Comparison of ENCODE assay signal across 8 cellular contexts in genomic region chr5:61334224-61335196, GRCh38. TPM values are rescaled to one million over a fixed set of nuclear protein-coding genes. Genes with fewer than 3 reads are reported as not detected.
A peak's percentile ranks its signal among the peaks of the same experiment; 100 is the strongest.
DNase-seq lines count a peak whose midpoint lies in the region; ATAC-seq and TF ChIP-seq lines count a peak whose summit lies in the region.

No MANE protein-coding gene starts in this region.

- intact Hi-C loops in Caco-2 (cut with micrococcal nuclease; ENCODE audit: unreplicated experiment) (loop anchor here (1.0 to 10.0 kb wide), 3 partner anchors 324 to 660 kb away; no protein-coding TSS in a partner anchor), sciatic nerve (cut with DNase I) (loop anchor here (10.0 kb wide), 3 partner anchors 60 to 320 kb away; partner anchors contain the start of gene SMIM15)

- TSS peak; percentile 36 for BruUV-seq in Caco-2 (replicated peaks; lab: Mats Ljungman, UMichigan)

- H3K27me3 Mint-ChIP-seq in Caco-2 (ENCODE audit: insufficient read depth, unreplicated experiment) = no peaks in the 10 kb centered on the region
- no peaks in the 10 kb centered on the region for H3K27me3 Mint-ChIP-seq in effector memory CD8-positive, alpha-beta T cell
- H3K27me3 Mint-ChIP-seq in natural killer cell treated with Interleukin-12 subunit alpha and Interleukin-12 subunit beta and Interleukin-15 and Interleukin-18, amount 100 ng/mL, for 72 hours = peaks cover 0 to 8% of the 10 kb centered on the region in 2 donors

- no peak for DNase-seq in Caco-2
- DNase-seq in NCI-H69 (lab: John Stamatoyannopoulos, UW) = peak; percentile 43
- DNase-seq in effector memory CD8-positive, alpha-beta T cell = no peak
- DNase-seq in natural killer cell treated with Interleukin-12 subunit alpha and Interleukin-12 subunit beta and Interleukin-15 and Interleukin-18, amount 100 ng/mL, for 72 hours (ENCODE audit: low spot score) = no peak
- DNase-seq in sciatic nerve (ENCODE audit: low spot score) = no peak
- DNase-seq in stimulated activated CD4-positive, alpha-beta T cell treated with anti-CD3 and anti-CD28 coated beads, Interleukin-12 subunit alpha, Interleukin-12 subunit beta, amount 100 ng/mL, for 4 hours = no peak

- H3K4me3 ChIP-seq in Caco-2 (ENCODE audit: low read depth, low read length) = peak overlapping the region; percentile 82

- H3K27ac Mint-ChIP-seq in Caco-2 (ENCODE audit: unreplicated experiment) = peak overlapping the region; percentile 46
- peak overlapping the region; percentile 30 to 59 for H3K27ac Mint-ChIP-seq in effector memory CD8-positive, alpha-beta T cell
- H3K27ac Mint-ChIP-seq in natural killer cell treated with Interleukin-12 subunit alpha and Interleukin-12 subunit beta and Interleukin-15 and Interleukin-18, amount 100 ng/mL, for 72 hours = peak overlapping the region in 1 of 2 donors; percentile 8

- no peaks in the 10 kb centered on the region for H3K9me3 Mint-ChIP-seq in Caco-2 (ENCODE audit: unreplicated experiment)
- no peaks in the 10 kb centered on the region for H3K9me3 Mint-ChIP-seq in effector memory CD8-positive, alpha-beta T cell
- no peaks in the 10 kb centered on the region for H3K9me3 Mint-ChIP-seq in natural killer cell treated with Interleukin-12 subunit alpha and Interleukin-12 subunit beta and Interleukin-15 and Interleukin-18, amount 100 ng/mL, for 72 hours

- no peaks in the 10 kb centered on the region for H3K36me3 ChIP-seq in Caco-2 (ENCODE audit: control insufficient read depth, insufficient read depth, low read length)

- POLR2A ChIA-PET in Caco-2 (lab: Charles Lee) = interaction anchor here (0.6 kb wide), 1 partner anchor 171 kb away, joined by 3 read pairs; no protein-coding TSS in a partner anchor

- no peaks in the 10 kb centered on the region for H3K27me3 ChIP-seq in Caco-2 (replicated peaks; ENCODE audit: control insufficient read depth, insufficient read depth, low read length)

- H3K4me3 Mint-ChIP-seq in Caco-2 (ENCODE audit: unreplicated experiment) = peak overlapping the region; percentile 79
- peak overlapping the region; percentile 93 to 95 for H3K4me3 Mint-ChIP-seq in effector memory CD8-positive, alpha-beta T cell
- peak overlapping the region; percentile 78 for H3K4me3 Mint-ChIP-seq in natural killer cell treated with Interleukin-12 subunit alpha and Interleukin-12 subunit beta and Interleukin-15 and Interleukin-18, amount 100 ng/mL, for 72 hours

- no peak for TF ChIP-seq CTCF in Caco-2 (IDR thresholded peaks at IDR 0.05; ENCODE audit: insufficient read depth in 1 of 2, low read depth in 1 of 2, low read length in 1 of 2, severe bottlenecking in 1 of 2, unreplicated experiment in 1 of 2)

- CTCF ChIA-PET in Caco-2 (lab: Charles Lee) = no interaction called here

- no peak for ATAC-seq in effector memory CD8-positive, alpha-beta T cell (replicated peaks)
- no peak for ATAC-seq in natural killer cell treated with Interleukin-12 subunit alpha and Interleukin-12 subunit beta and Interleukin-15 and Interleukin-18, amount 100 ng/mL, for 72 hours
- ATAC-seq in sciatic nerve (no peak), HG02852 (IDR thresholded peaks at IDR 0.05; ENCODE audit: unreplicated experiment) (no peak), HG03196 (IDR thresholded peaks at IDR 0.05; ENCODE audit: unreplicated experiment) (no peak)

- H3K4me1 Mint-ChIP-seq in Caco-2 (ENCODE audit: low read depth, unreplicated experiment) = peaks cover 21% of the 10 kb centered on the region
- peaks cover 23 to 49% of the 10 kb centered on the region in 2 donors for H3K4me1 Mint-ChIP-seq in effector memory CD8-positive, alpha-beta T cell (ENCODE audit: low read depth in 2 of 2)
- peaks cover 20 to 27% of the 10 kb centered on the region in 2 donors for H3K4me1 Mint-ChIP-seq in natural killer cell treated with Interleukin-12 subunit alpha and Interleukin-12 subunit beta and Interleukin-15 and Interleukin-18, amount 100 ng/mL, for 72 hours (ENCODE audit: low read depth in 2 of 2)

- peaks cover 36% of the 10 kb centered on the region for H3K36me3 Mint-ChIP-seq in Caco-2 (ENCODE audit: insufficient read depth, unreplicated experiment)
- peaks cover 53% of the 10 kb centered on the region for H3K36me3 Mint-ChIP-seq in effector memory CD8-positive, alpha-beta T cell (ENCODE audit: insufficient read depth)
- no peaks in the 10 kb centered on the region for H3K36me3 Mint-ChIP-seq in natural killer cell treated with Interleukin-12 subunit alpha and Interleukin-12 subunit beta and Interleukin-15 and Interleukin-18, amount 100 ng/mL, for 72 hours

- no peaks in the 10 kb centered on the region for H3K9me3 ChIP-seq in Caco-2

- no peaks in the 10 kb centered on the region for H3K4me1 ChIP-seq in Caco-2

RNA-seq across cellular contexts. Expression of gene ZSWIM6, which starts 2.5 kb away (rescaled TPM):
- total RNA-seq in Caco-2 (2022) = 10.0 and 10.7 TPM in 2 replicates
- 1 to 10 TPM; 7.8 to 9.8 TPM for total RNA-seq in natural killer cell treated with Interleukin-12 subunit alpha and Interleukin-12 subunit beta and Interleukin-15 and Interleukin-18, amount 100 ng/mL, for 72 hours
- total RNA-seq in sciatic nerve = 30.2 TPM
